ENCODE assay signal across 8 cellular contexts in genomic region chr18:31741096-31741735, GRCh38. TPM values are rescaled to one million over a fixed set of nuclear protein-coding genes. Genes with fewer than 3 reads are reported as not detected.
A peak's percentile ranks its signal among the peaks of the same experiment; 100 is the strongest.
DNase-seq lines count a peak whose midpoint lies in the region; ATAC-seq and TF ChIP-seq lines count a peak whose summit lies in the region.

No MANE protein-coding gene starts in this region.

- POLR2A ChIA-PET in HEK293T (lab: Yijun Ruan, JAX), result no interaction called here

- CTCF ChIA-PET in HEK293T (lab: Yijun Ruan, JAX), result interaction anchor here (0.6 to 1.4 kb wide), 12 partner anchors 10 to 1108 kb away, joined by 3 to 6 read pairs (median 3); no protein-coding TSS in a partner anchor

- no peak for ATAC-seq in HG02759 (IDR thresholded peaks at IDR 0.05; ENCODE audit: unreplicated experiment)

- DNase-seq in COR-L47 (lab: John Stamatoyannopoulos, UW) (peak; percentile 21), HEK293T (ENCODE audit: extremely low spot score) (peak; percentile 64), RPMI7951 (ENCODE audit: low read depth) (peak; percentile 7), amniotic epithelial cell (ENCODE audit: low read depth) (peak; percentile 22), kidney tubule cell (ENCODE audit: low spot score) (peak; percentile 39), GM19240 (ENCODE audit: insufficient read length, low spot score) (no peak)
- DNase-seq in stimulated activated CD4-positive, alpha-beta T cell treated with anti-CD3 and anti-CD28 coated beads, TNF-alpha, amount 100 ng/mL, for 48 hours (ENCODE audit: low read depth in 3 of 3), result peak in 2 of 3 donors; percentile 31 to 32

TF ChIP-seq in HEK293T, 16 proteins besides CTCF, POLR2A, EP300 and RAD21:
- no peak for TF ChIP-seq HDGF (IDR thresholded peaks at IDR 0.05; ENCODE audit: borderline replicate concordance)
- no peak for TF ChIP-seq SUZ12 (IDR thresholded peaks at IDR 0.05)
- no peak for TF ChIP-seq ELF4 (IDR thresholded peaks at IDR 0.05)
- TF ChIP-seq NFRKB (IDR thresholded peaks at IDR 0.05), result no peak
- TF ChIP-seq ZNF384 (IDR thresholded peaks at IDR 0.05), result 0 out of 2 replicates have a peak, but pooled peaks have one; percentile 51
- no peak for TF ChIP-seq BHLHE40 (IDR thresholded peaks at IDR 0.05; ENCODE audit: borderline replicate concordance)
- no peak for TF ChIP-seq PKNOX1 (IDR thresholded peaks at IDR 0.05)
- no peak for TF ChIP-seq FOXK2 (IDR thresholded peaks at IDR 0.05)

RNA-seq across cellular contexts. Expression of gene SLC25A52, which starts 19.5 kb away (rescaled TPM):
- not detected in 2 replicates for total RNA-seq in RPMI7951 (2014; rRNA removed; shearing (Covaris generic))

RNA-seq across cellular contexts. Expression of gene B4GALT6, which starts 56.8 kb away (rescaled TPM):
- 2.4 and 2.8 TPM in 2 replicates for total RNA-seq in RPMI7951 (2014; rRNA removed; shearing (Covaris generic))
